Comparison of ENCODE assay signal across 17 cellular contexts in genomic region chr17:81526662-81527571, GRCh38. TPM values are rescaled to one million over a fixed set of nuclear protein-coding genes. Genes with fewer than 3 reads are reported as not detected.
DNase-seq lines count a peak whose midpoint lies in the region; ATAC-seq, FAIRE-seq and TF ChIP-seq lines count a peak whose summit lies in the region.
"Had no signal": no experiment of that assay in that cellular context is flagged by ENCODE, and none has a peak within 500 bp of the region (broad histone marks: within the 10 kb centered on the region; RNA-seq: fewer than 3 reads in every experiment).

No MANE protein-coding gene starts in this region.

- H3K36me3 ChIP-seq in H7 (replicated peaks; ENCODE audit: control insufficient read depth, insufficient read depth, low read length) (no peaks in the 10 kb centered on the region), GM12878 (ENCODE audit: control insufficient read depth in 2 of 2, insufficient read depth in 2 of 2, low read length in 1 of 2) (no peaks in the 10 kb centered on the region), trophoblast cell (ENCODE audit: control insufficient read depth in 1 of 2, insufficient read depth in 2 of 2, low read length in 2 of 2) (no peaks in the 10 kb centered on the region)
- H3K36me3 ChIP-seq: Peyer's patch had no signal

- no peak overlapping the region for H4K8ac ChIP-seq in trophoblast cell (ENCODE audit: low read depth, low read length)

- POLR2A ChIA-PET in GM12878 (lab: Charles Lee) = interaction anchor here (0.5 kb wide), 1 partner anchor 1250 kb away, joined by 3 read pairs; no protein-coding TSS in a partner anchor
- POLR2A ChIA-PET in GM10248 (lab: Yijun Ruan, JAX) = no interaction called here

- CTCF ChIA-PET in GM12878 (lab: Yijun Ruan, JAX) (no interaction called here), GM10248 (lab: Yijun Ruan, JAX) (interaction anchor here (0.9 kb wide), 1 partner anchor 11 kb away, joined by 3 read pairs; no protein-coding TSS in a partner anchor)

- BruUV-seq in GM12878 (replicated peaks; lab: Mats Ljungman, UMichigan) = no TSS peak

- no peak for TF ChIP-seq RAD21 in GM12878 (IDR thresholded peaks at IDR 0.05; ENCODE audit: insufficient read depth, low read depth, low read length)

- TF ChIP-seq POLR2A in GM12878 (IDR thresholded peaks at IDR 0.05; ENCODE audit: low read depth, low read length) = 0 out of 2 replicates have a peak, but pooled peaks have one; percentile 3

- DNase-seq in H7 (peak; percentile 57), NCI-H1092 (lab: John Stamatoyannopoulos, UW) (peak; percentile 60), GM12878 (ENCODE audit: low read depth, low spot score) (no peak), trophoblast cell (no peak), GM20000 (ENCODE audit: low spot score) (no peak), GM10248 (ENCODE audit: extremely low spot score) (no peak)
- no peak for DNase-seq in stimulated activated naive CD8-positive, alpha-beta T cell treated with anti-CD3 and anti-CD28 coated beads, Interleukin-15, amount 100 ng/mL, for 72 hours
- DNase-seq: CD4-positive, alpha-beta T cell; DMS79; HFFc6; NCI-H1694; Peyer's patch; SK-N-SH; T-cell had no signal

- peaks cover 47% of the 10 kb centered on the region for H3K27me3 Mint-ChIP-seq in stimulated activated naive CD8-positive, alpha-beta T cell treated with anti-CD3 and anti-CD28 coated beads, Interleukin-15, amount 100 ng/mL, for 72 hours
- H3K27me3 Mint-ChIP-seq: B cell had no signal

- H2BK12ac ChIP-seq in trophoblast cell (ENCODE audit: low read length) = no peak overlapping the region

- no peak overlapping the region for H3K4me2 ChIP-seq in GM12878 (ENCODE audit: control insufficient read depth, insufficient read depth)
- no peak overlapping the region for H3K4me2 ChIP-seq in trophoblast cell (ENCODE audit: low read length)
- H3K4me2 ChIP-seq: KMS-11, SK-N-SH had no signal

- SMC1A ChIA-PET in GM12878 (lab: Charles Lee; ENCODE audit: uncharacterized antibody, unreplicated experiment) = no interaction called here

- H3K27ac ChIP-seq in GM12878 (ENCODE audit: control insufficient read depth, insufficient read depth) (no peak overlapping the region), trophoblast cell (ENCODE audit: low read depth, low read length) (no peak overlapping the region)
- H3K27ac ChIP-seq: KMS-11, Peyer's patch had no signal

- H4K12ac ChIP-seq in trophoblast cell (ENCODE audit: low read depth, low read length) = no peak overlapping the region

- H3K23ac ChIP-seq in trophoblast cell (ENCODE audit: low read length) = no peak overlapping the region

- H3K14ac ChIP-seq in trophoblast cell (ENCODE audit: low read length) = no peak overlapping the region

- H3K9me3 ChIP-seq in GM12878 (replicated peaks; ENCODE audit: control insufficient read depth, insufficient read depth, low read length) (no peaks in the 10 kb centered on the region), trophoblast cell (ENCODE audit: insufficient read depth, low read depth, low read length) (peaks cover 8% of the 10 kb centered on the region)
- H3K9me3 ChIP-seq: Peyer's patch, SK-N-SH had no signal

- RAD21 ChIA-PET in GM12878 (lab: Charles Lee; ENCODE audit: unreplicated experiment) = no interaction called here

- no peak overlapping the region for H3K27ac Mint-ChIP-seq in stimulated activated naive CD8-positive, alpha-beta T cell treated with anti-CD3 and anti-CD28 coated beads, Interleukin-15, amount 100 ng/mL, for 72 hours
- H3K27ac Mint-ChIP-seq: B cell; CD4-positive, alpha-beta T cell; HFFc6; T-cell had no signal

- H2AK5ac ChIP-seq in trophoblast cell (ENCODE audit: low read length) = no peak overlapping the region

- WGBS in GM12878 (ENCODE audit: insufficient coverage, insufficient replicate concordance, low lambda C conversion rate, missing lambda C conversion rate) = 56% methylated on average over 21 of the region's 21 CpGs
- WGBS in trophoblast cell (ENCODE audit: extremely low coverage, insufficient coverage, insufficient read length) = no CpG with 5 or more reads among the region's 21 CpGs

- no peak overlapping the region for H3K18ac ChIP-seq in trophoblast cell (ENCODE audit: low read length)

- intact Hi-C loops in GM12878 (cut with micrococcal nuclease; ENCODE audit: unreplicated experiment) = no loop called here

- H3K4ac ChIP-seq in trophoblast cell (ENCODE audit: low read depth, low read length) = no peak overlapping the region

- H3K9me3 Mint-ChIP-seq in stimulated activated naive CD8-positive, alpha-beta T cell treated with anti-CD3 and anti-CD28 coated beads, Interleukin-15, amount 100 ng/mL, for 72 hours = no peaks in the 10 kb centered on the region
- H3K9me3 Mint-ChIP-seq: CD4-positive, alpha-beta T cell; HFFc6; T-cell had no signal

- H4K91ac ChIP-seq in trophoblast cell (ENCODE audit: low read depth, low read length) = no peak overlapping the region

- no peak for FAIRE-seq in GM12878 (lab: Jason Lieb, UNC)

- ATAC-seq in GM12878 = no peak
- no peak for ATAC-seq in stimulated activated naive CD8-positive, alpha-beta T cell treated with anti-CD3 and anti-CD28 coated beads, Interleukin-15, amount 100 ng/mL, for 72 hours
- no peak for ATAC-seq in GM21528 (IDR thresholded peaks at IDR 0.05; ENCODE audit: low FRiP score, unreplicated experiment)
- ATAC-seq: T-cell had no signal

- no peaks in the 10 kb centered on the region for H3K79me1 ChIP-seq in trophoblast cell (ENCODE audit: low read length)

- H3K4me3 Mint-ChIP-seq in stimulated activated naive CD8-positive, alpha-beta T cell treated with anti-CD3 and anti-CD28 coated beads, Interleukin-15, amount 100 ng/mL, for 72 hours = no peak overlapping the region
- H3K4me3 Mint-ChIP-seq: B cell; CD4-positive, alpha-beta T cell; HFFc6; T-cell had no signal

- TF ChIP-seq CTCF in GM12878 (IDR thresholded peaks at IDR 0.05 in 2 of 3, conservative IDR thresholded peaks at IDR 0.05 in 1 of 3; ENCODE audit: control insufficient read depth in 2 of 3, extremely low read depth in 1 of 3, insufficient read depth in 1 of 3, low read depth in 3 of 3, low read length in 3 of 3) (no peak), GM20000 (IDR thresholded peaks at IDR 0.05; ENCODE audit: extremely low read depth, missing control alignments) (no peak), GM10248 (IDR thresholded peaks at IDR 0.05; ENCODE audit: control extremely low read depth, extremely low read depth, low read depth, missing control alignments) (no peak)

- no peak overlapping the region for H3K9ac ChIP-seq in GM12878 (ENCODE audit: control insufficient read depth, insufficient read depth, low read length)
- H3K9ac ChIP-seq in trophoblast cell (ENCODE audit: low read length) = peak overlapping the region; percentile 7
- H3K9ac ChIP-seq: KMS-11, SK-N-SH had no signal

- no peak overlapping the region for H2BK120ac ChIP-seq in trophoblast cell (ENCODE audit: insufficient read depth, low read length, poor library complexity)

- no peak for TF ChIP-seq EP300 in GM12878 (IDR thresholded peaks at IDR 0.05; ENCODE audit: borderline replicate concordance in 1 of 2, control insufficient read depth in 1 of 2, low read depth in 2 of 2, low read length in 2 of 2)

- no peaks in the 10 kb centered on the region for H3K4me1 ChIP-seq in GM12878 (ENCODE audit: control insufficient read depth, insufficient read depth, low read length)
- H3K4me1 ChIP-seq in trophoblast cell (ENCODE audit: control insufficient read depth in 1 of 2, insufficient read depth in 2 of 2, low read length in 2 of 2) = peaks cover 3 to 6% of the 10 kb centered on the region in 2 experiments

- H3K27me3 ChIP-seq in H7 (ENCODE audit: control insufficient read depth, insufficient read depth, low read length) (no peaks in the 10 kb centered on the region), GM12878 (replicated peaks in 1 of 2; ENCODE audit: control insufficient read depth in 2 of 2, insufficient read depth in 2 of 2, low read length in 1 of 2) (no peaks in the 10 kb centered on the region), trophoblast cell (ENCODE audit: insufficient read depth, low read length) (no peaks in the 10 kb centered on the region)

- no peaks in the 10 kb centered on the region for H3K4me1 Mint-ChIP-seq in stimulated activated naive CD8-positive, alpha-beta T cell treated with anti-CD3 and anti-CD28 coated beads, Interleukin-15, amount 100 ng/mL, for 72 hours
- H3K4me1 Mint-ChIP-seq: B cell, T-cell had no signal

- H3K4me3 ChIP-seq in H7 (ENCODE audit: insufficient read depth, low read depth, low read length) = no peak overlapping the region
- no peak overlapping the region for H3K4me3 ChIP-seq in GM12878
- H3K4me3 ChIP-seq in trophoblast cell (ENCODE audit: low read depth, low read length) = no peak overlapping the region
- H3K4me3 ChIP-seq: Peyer's patch had no signal

- H3K79me2 ChIP-seq in GM12878 (ENCODE audit: control insufficient read depth, insufficient read depth, low read length) (no peaks in the 10 kb centered on the region), trophoblast cell (ENCODE audit: control insufficient read depth, insufficient read depth, low read length, poor library complexity) (no peaks in the 10 kb centered on the region)

- H4K20me1 ChIP-seq in GM12878 (ENCODE audit: control insufficient read depth, insufficient read depth) = no peaks in the 10 kb centered on the region

- H2AFZ ChIP-seq in GM12878 (ENCODE audit: control insufficient read depth, low read depth, low read length) (no peak overlapping the region), trophoblast cell (ENCODE audit: insufficient read depth, low read length, poor library complexity) (no peak overlapping the region)

- no peak overlapping the region for H2BK5ac ChIP-seq in trophoblast cell (ENCODE audit: low read depth, low read length, poor library complexity)

- in situ Hi-C loops in GM12878 (cut with MboI) = no loop called here

RNA-seq across cellular contexts. Expression of gene FSCN2, which starts 1.3 kb away (rescaled TPM):
- total RNA-seq in H7 (2014; rRNA removed; shearing (Covaris generic)) = 0.33 TPM in 1 of 2 replicates, not detected in the other
- 19.6 and 21.4 TPM in 2 replicates for total RNA-seq in GM12878 (2013; cell fraction: nucleolus; rRNA removed)
- total RNA-seq in GM12878 (2014; rRNA removed) (1.2 and 1.8 TPM in 2 replicates), GM12878 (2014; rRNA removed; fragmentation: Illumina TruSeq; extraction: Trizol) (0.14 and 0.58 TPM in 2 replicates), GM12878 (2021) (2.1 and 2.7 TPM in 2 replicates)
- not detected for polyA plus RNA-seq in GM12878 (2011; ENCODE audit: low read depth)
- polyA plus RNA-seq in GM12878 (2011; rRNA removed) (0.29 and 0.65 TPM in 2 replicates), GM12878 (2014; fragmentation: Illumina TruSeq; extraction: Trizol) (0.19 and 0.24 TPM in 2 replicates), GM12878 (2014; fragmentation: Nextera tagmentation; extraction: Ambion mirVana) (not detected), GM12878 (2014; rRNA removed) (1.9 and 2.0 TPM in 2 replicates), GM12878 (2016; fragmentation: Nextera tagmentation; extraction: Ambion mirVana) (under 1 TPM in 1 of 2 experiments, not detected in 1; 0.12 TPM)
- polyA plus RNA-seq in GM12878 (2011; cell fraction: cytosol; rRNA removed) = 0.69 and 1.0 TPM in 2 replicates
- 6.3 and 7.2 TPM in 2 replicates for polyA plus RNA-seq in GM12878 (2011; cell fraction: nucleus; rRNA removed)
- polyA plus RNA-seq in GM12878 (2012) = 1.5 and 1.6 TPM in 2 replicates
- polyA minus RNA-seq in GM12878 (2011; rRNA and poly(A)+ RNA removed) = 0.44 and 2.2 TPM in 2 replicates
- polyA minus RNA-seq in GM12878 (2011; cell fraction: cytosol; rRNA and poly(A)+ RNA removed) = 0.80 and 1.0 TPM in 2 replicates
- 3.7 and 4.2 TPM in 2 replicates for polyA minus RNA-seq in GM12878 (2011; cell fraction: nucleus; rRNA and poly(A)+ RNA removed)
- polyA plus RNA-seq in trophoblast cell (2013) = 0.42 and 0.76 TPM in 2 replicates

RNA-seq across cellular contexts. Expression of gene ACTG1, which starts 14.3 kb away (rescaled TPM):
- total RNA-seq in H7 (2014; rRNA removed; shearing (Covaris generic)) = 5,543 and 5,789 TPM in 2 replicates
- total RNA-seq in GM12878 (2013; cell fraction: nucleolus; rRNA removed) = 961 and 1,180 TPM in 2 replicates
- 5,146 and 5,299 TPM in 2 replicates for total RNA-seq in GM12878 (2014; rRNA removed)
- total RNA-seq in GM12878 (2014; rRNA removed; fragmentation: Illumina TruSeq; extraction: Trizol) = 2,069 and 2,477 TPM in 2 replicates
- 5,806 and 6,105 TPM in 2 replicates for total RNA-seq in GM12878 (2021)
- polyA plus RNA-seq in GM12878 (2011; ENCODE audit: low read depth) = 2,827 TPM
- 466 and 810 TPM in 2 replicates for polyA plus RNA-seq in GM12878 (2011; rRNA removed)
- 2,470 and 3,258 TPM in 2 replicates for polyA plus RNA-seq in GM12878 (2011; cell fraction: cytosol; rRNA removed)
- 3,407 and 5,928 TPM in 2 replicates for polyA plus RNA-seq in GM12878 (2011; cell fraction: nucleus; rRNA removed)
- 4,353 and 5,466 TPM in 2 replicates for polyA plus RNA-seq in GM12878 (2012)
- polyA plus RNA-seq in GM12878 (2014; fragmentation: Illumina TruSeq; extraction: Trizol) = 1,415 and 2,801 TPM in 2 replicates
- 1,000 to 10,000 TPM in 1 of 2 experiments, 100 to 1,000 TPM in 1; 969 to 1,906 TPM for polyA plus RNA-seq in GM12878 (2014; fragmentation: Nextera tagmentation; extraction: Ambion mirVana)
- polyA plus RNA-seq in GM12878 (2014; rRNA removed) = 4,499 and 5,417 TPM in 2 replicates
- polyA plus RNA-seq in GM12878 (2016; fragmentation: Nextera tagmentation; extraction: Ambion mirVana) = 1,000 to 10,000 TPM; 4,621 to 4,893 TPM
- 709 and 994 TPM in 2 replicates for polyA minus RNA-seq in GM12878 (2011; rRNA and poly(A)+ RNA removed)
- polyA minus RNA-seq in GM12878 (2011; cell fraction: cytosol; rRNA and poly(A)+ RNA removed) = 871 and 986 TPM in 2 replicates
- polyA minus RNA-seq in GM12878 (2011; cell fraction: nucleus; rRNA and poly(A)+ RNA removed) = 602 and 1,073 TPM in 2 replicates
- 7,950 and 8,000 TPM in 2 replicates for polyA plus RNA-seq in trophoblast cell (2013)

RNA-seq across cellular contexts. Expression of gene FAAP100, which starts 25.2 kb away (rescaled TPM):
- 40.4 and 46.6 TPM in 2 replicates for total RNA-seq in H7 (2014; rRNA removed; shearing (Covaris generic))
- total RNA-seq in GM12878 (2013; cell fraction: nucleolus; rRNA removed) = 86.7 and 99.0 TPM in 2 replicates
- total RNA-seq in GM12878 (2014; rRNA removed) (25.1 and 25.8 TPM in 2 replicates), GM12878 (2014; rRNA removed; fragmentation: Illumina TruSeq; extraction: Trizol) (8.1 and 12.2 TPM in 2 replicates), GM12878 (2021) (39.6 and 46.2 TPM in 2 replicates)
- polyA plus RNA-seq in GM12878 (2011; ENCODE audit: low read depth) = 6.6 TPM
- polyA plus RNA-seq in GM12878 (2011; rRNA removed) (3.4 and 8.1 TPM in 2 replicates), GM12878 (2014; fragmentation: Illumina TruSeq; extraction: Trizol) (1.4 and 5.2 TPM in 2 replicates), GM12878 (2014; fragmentation: Nextera tagmentation; extraction: Ambion mirVana) (under 1 TPM; 0.11 to 0.49 TPM), GM12878 (2014; rRNA removed) (34.4 and 39.8 TPM in 2 replicates), GM12878 (2016; fragmentation: Nextera tagmentation; extraction: Ambion mirVana) (10 to 100 TPM; 22.0 to 26.8 TPM)
- 16.4 and 25.8 TPM in 2 replicates for polyA plus RNA-seq in GM12878 (2011; cell fraction: cytosol; rRNA removed)
- polyA plus RNA-seq in GM12878 (2011; cell fraction: nucleus; rRNA removed) = 52.4 and 74.0 TPM in 2 replicates
- polyA plus RNA-seq in GM12878 (2012) = 16.2 and 18.9 TPM in 2 replicates
- polyA minus RNA-seq in GM12878 (2011; rRNA and poly(A)+ RNA removed) = 8.9 and 32.2 TPM in 2 replicates
- 13.6 and 14.8 TPM in 2 replicates for polyA minus RNA-seq in GM12878 (2011; cell fraction: cytosol; rRNA and poly(A)+ RNA removed)
- polyA minus RNA-seq in GM12878 (2011; cell fraction: nucleus; rRNA and poly(A)+ RNA removed) = 36.3 and 44.7 TPM in 2 replicates
- 11.4 and 11.6 TPM in 2 replicates for polyA plus RNA-seq in trophoblast cell (2013)

Comparison
In these comparisons a context has a peak if more than half of its experiments do, and no peak if none do; other contexts are left out.
1. DNase-seq: peak in H7 (single experiment) and NCI-H1092 (single experiment); none in GM12878 (single experiment), trophoblast cell (0 of 2), GM20000 (single experiment), GM10248 (single experiment) and stimulated activated naive CD8-positive, alpha-beta T cell treated with anti-CD3 and anti-CD28 coated beads, Interleukin-15, amount 100 ng/mL, for 72 hours (0 of 2).